In the genomic region with DNA sequence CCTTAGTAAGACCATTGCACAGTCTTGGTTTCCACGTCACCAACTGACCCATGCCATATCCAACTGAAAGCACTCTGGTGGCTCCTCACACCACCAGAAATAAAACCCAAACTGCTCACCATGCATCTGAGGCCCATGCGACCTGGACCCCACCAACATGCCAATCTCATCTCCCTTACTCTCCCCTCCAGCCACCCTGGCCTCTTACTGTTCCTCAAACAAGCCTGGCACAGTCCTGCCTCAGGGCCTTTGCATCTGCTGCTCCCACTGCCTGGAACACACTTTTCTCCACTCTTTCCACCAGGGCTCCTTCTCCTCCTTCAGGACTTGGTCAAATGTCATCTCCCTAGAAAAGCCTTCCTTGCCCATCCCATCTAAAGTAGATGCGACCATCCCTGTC, we compare ENCODE assay signal across 11 cellular contexts. TPM values are rescaled to one million over a fixed set of nuclear protein-coding genes. Genes with fewer than 3 reads are reported as not detected.
DNase-seq lines count a peak whose midpoint lies in the region; ATAC-seq and TF ChIP-seq lines count a peak whose summit lies in the region.
"Had no signal": no experiment of that assay in that cellular context is flagged by ENCODE, and none has a peak within 500 bp of the region (broad histone marks: within the 10 kb centered on the region; RNA-seq: fewer than 3 reads in every experiment).

No MANE protein-coding gene starts in this region.

- no peaks in the 10 kb centered on the region for H3K9me3 Mint-ChIP-seq in T-helper 2 cell treated with Interferon-gamma antibody and Interleukin-4, amounts not matched to agents 5 μg/mL and 100 μg/mL, for 36 hours
- H3K9me3 Mint-ChIP-seq in activated naive CD8-positive, alpha-beta T cell treated with anti-CD3 and anti-CD28 coated beads, Interleukin-2, amount 50 U/mL, for 24 hours = no peaks in the 10 kb centered on the region
- no peaks in the 10 kb centered on the region for H3K9me3 Mint-ChIP-seq in progenitor cell of endocrine pancreas (ENCODE audit: low read depth)

- peaks cover 4% of the 10 kb centered on the region for H3K27me3 Mint-ChIP-seq in T-helper 2 cell treated with Interferon-gamma antibody and Interleukin-4, amounts not matched to agents 5 μg/mL and 100 μg/mL, for 36 hours (ENCODE audit: low read depth)
- H3K27me3 Mint-ChIP-seq in activated naive CD8-positive, alpha-beta T cell treated with anti-CD3 and anti-CD28 coated beads, Interleukin-2, amount 50 U/mL, for 24 hours = no peaks in the 10 kb centered on the region
- H3K27me3 Mint-ChIP-seq in progenitor cell of endocrine pancreas = peaks cover 44% of the 10 kb centered on the region

- H3K4me3 Mint-ChIP-seq in T-helper 2 cell treated with Interferon-gamma antibody and Interleukin-4, amounts not matched to agents 5 μg/mL and 100 μg/mL, for 36 hours = peak overlapping the region; percentile 62
- H3K4me3 Mint-ChIP-seq in activated naive CD8-positive, alpha-beta T cell treated with anti-CD3 and anti-CD28 coated beads, Interleukin-2, amount 50 U/mL, for 24 hours = peak overlapping the region; percentile 61
- no peak overlapping the region for H3K4me3 Mint-ChIP-seq in progenitor cell of endocrine pancreas (ENCODE audit: low read depth)

- peaks cover 68% of the 10 kb centered on the region for H3K4me1 Mint-ChIP-seq in T-helper 2 cell treated with Interferon-gamma antibody and Interleukin-4, amounts not matched to agents 5 μg/mL and 100 μg/mL, for 36 hours (ENCODE audit: low read depth)
- peaks cover 91% of the 10 kb centered on the region for H3K4me1 Mint-ChIP-seq in activated naive CD8-positive, alpha-beta T cell treated with anti-CD3 and anti-CD28 coated beads, Interleukin-2, amount 50 U/mL, for 24 hours
- H3K4me1 Mint-ChIP-seq in progenitor cell of endocrine pancreas (ENCODE audit: low read depth) = no peaks in the 10 kb centered on the region

- H3K36me3 Mint-ChIP-seq in T-helper 2 cell treated with Interferon-gamma antibody and Interleukin-4, amounts not matched to agents 5 μg/mL and 100 μg/mL, for 36 hours (ENCODE audit: low read depth) = peaks cover 32% of the 10 kb centered on the region
- H3K36me3 Mint-ChIP-seq in activated naive CD8-positive, alpha-beta T cell treated with anti-CD3 and anti-CD28 coated beads, Interleukin-2, amount 50 U/mL, for 24 hours (ENCODE audit: low read depth) = peaks cover 23% of the 10 kb centered on the region
- no peaks in the 10 kb centered on the region for H3K36me3 Mint-ChIP-seq in progenitor cell of endocrine pancreas (ENCODE audit: insufficient read depth)

- DNase-seq in T-helper 2 cell treated with Interferon-gamma antibody and Interleukin-4, amounts not matched to agents 5 μg/mL and 100 μg/mL, for 36 hours (ENCODE audit: low spot score) = no peak
- DNase-seq in T-helper 2 cell = no peak
- DNase-seq in activated naive CD8-positive, alpha-beta T cell treated with anti-CD3 and anti-CD28 coated beads, Interleukin-2, amount 50 U/mL, for 24 hours = no peak
- no peak for DNase-seq in progenitor cell of endocrine pancreas (ENCODE audit: low spot score, unreplicated experiment)
- no peak for DNase-seq in SK-N-DZ (ENCODE audit: low spot score)
- DNase-seq: 8988T; activated CD8-positive, alpha-beta memory T cell treated with anti-CD3 and anti-CD28 coated beads, Interleukin-2, amount 50 U/mL, for 4 hours; NCI-H2227 treated with DMSO at 0.1 percent for 48 hours had no signal

- no peak for TF ChIP-seq CTCF in progenitor cell of endocrine pancreas (IDR thresholded peaks at IDR 0.05; ENCODE audit: unreplicated experiment)

- H3K27ac Mint-ChIP-seq in T-helper 2 cell treated with Interferon-gamma antibody and Interleukin-4, amounts not matched to agents 5 μg/mL and 100 μg/mL, for 36 hours = peak overlapping the region; percentile 85
- H3K27ac Mint-ChIP-seq in activated naive CD8-positive, alpha-beta T cell treated with anti-CD3 and anti-CD28 coated beads, Interleukin-2, amount 50 U/mL, for 24 hours = peak overlapping the region; percentile 66
- H3K27ac Mint-ChIP-seq in progenitor cell of endocrine pancreas = peak overlapping the region; percentile 28

- ATAC-seq in HG03196 (IDR thresholded peaks at IDR 0.05; ENCODE audit: unreplicated experiment) (peak; percentile 5), HG03342 (IDR thresholded peaks at IDR 0.05; ENCODE audit: unreplicated experiment) (no peak), HG02588 (IDR thresholded peaks at IDR 0.05; ENCODE audit: unreplicated experiment) (no peak)
- no peak for ATAC-seq in activated naive CD8-positive, alpha-beta T cell treated with anti-CD3 and anti-CD28 coated beads, Interleukin-2, amount 50 U/mL, for 24 hours

RNA-seq across cellular contexts. Expression of a gene that starts 8.7 kb away (rescaled TPM):
- 2.9 and 3.7 TPM in 2 replicates for total RNA-seq in progenitor cell of endocrine pancreas
- polyA plus RNA-seq in SK-N-DZ (2014; cell fraction: cytosol; rRNA removed) = 3.9 and 4.7 TPM in 2 replicates
- polyA plus RNA-seq in SK-N-DZ (2014; cell fraction: nucleus; rRNA removed) = 5.1 and 11.4 TPM in 2 replicates

Comparison
In these comparisons a context has a peak if more than half of its experiments do, and no peak if none do; other contexts are left out.
1. H3K27ac Mint-ChIP-seq: peak in every context shown above with its lines; median percentile 85 in T-helper 2 cell treated with Interferon-gamma antibody and Interleukin-4, amounts not matched to agents 5 μg/mL and 100 μg/mL, for 36 hours; 66 in activated naive CD8-positive, alpha-beta T cell treated with anti-CD3 and anti-CD28 coated beads, Interleukin-2, amount 50 U/mL, for 24 hours; 28 in progenitor cell of endocrine pancreas.